ENCODE assay signal across 34 cellular contexts in genomic region chr4:95348418-95348817, GRCh38.
"Had no signal": no experiment of that assay in that cellular context is flagged by ENCODE, and none has a peak within 500 bp of the region (broad histone marks: within the 10 kb centered on the region; RNA-seq: fewer than 3 reads in every experiment).

No MANE protein-coding gene starts in this region.

- H3K27ac ChIP-seq: KMS-11 had no signal

- H3K36me3 ChIP-seq: MG63 had no signal

- H3K9me3 ChIP-seq: MG63 had no signal

- H3K27me3 ChIP-seq: MG63 had no signal

- H3K4me2 ChIP-seq: KMS-11 had no signal

- H3K4me3 ChIP-seq: MG63 had no signal

- H3K9ac ChIP-seq: KMS-11 had no signal

- DNase-seq: Karpas-422, Kasumi-1, MG63, MM.1S, NCI-H1048, NCI-H1092, NCI-H1092 treated with DMSO at 0.1 percent for 48 hours, NCI-H1105, NCI-H1105 treated with DMSO at 0.1 percent for 48 hours, NCI-H1417, NCI-H1417 treated with DMSO at 0.1 percent for 48 hours, NCI-H1436, NCI-H1436 treated with DMSO at 0.1 percent for 48 hours, NCI-H146, NCI-H1694, NCI-H1694 treated with DMSO at 0.1 percent for 48 hours, NCI-H187, NCI-H187 treated with DMSO at 0.1 percent for 48 hours, NCI-H1930, NCI-H2029, NCI-H2029 treated with DMSO at 0.1 percent for 48 hours, NCI-H2081, NCI-H2081 treated with DMSO at 0.1 percent for 48 hours, NCI-H2107, NCI-H2171, NCI-H2171 treated with DMSO at 0.1 percent for 48 hours, NCI-H2227 treated with DMSO at 0.1 percent for 48 hours, NCI-H226, NCI-H345, NCI-H446, NCI-H446 treated with DMSO at 0.1 percent for 48 hours, NCI-H510A, NCI-H510A treated with DMSO at 0.1 percent for 48 hours had no signal
